In the genomic region with DNA sequence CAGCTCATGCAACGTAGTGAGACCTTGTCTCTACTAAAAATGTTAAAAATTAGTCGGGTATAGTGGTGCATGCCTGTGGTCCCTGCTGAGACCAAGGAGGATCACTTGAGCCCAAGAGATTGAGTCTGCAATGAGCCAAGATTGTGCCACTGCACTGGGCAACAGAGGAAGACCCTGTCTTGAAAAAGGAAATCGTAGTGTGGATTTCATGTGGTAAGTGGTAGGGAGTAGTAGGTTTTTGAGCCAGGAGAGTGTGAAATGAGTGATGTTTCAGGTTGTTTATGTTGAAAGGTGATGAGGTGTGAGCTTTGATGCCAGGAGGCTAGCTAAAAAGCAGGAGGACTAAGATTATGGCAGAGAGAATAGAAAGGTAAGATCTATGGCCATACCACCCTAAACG, we compare ENCODE assay signal across 1 cellular context.
TF ChIP-seq lines count a peak whose summit lies in the region.

No MANE protein-coding gene starts in this region.

TF ChIP-seq in IMR-90, 13 proteins besides CTCF, POLR2A, EP300 and RAD21:
- TF ChIP-seq SMC3 (IDR thresholded peaks at IDR 0.05; ENCODE audit: low read depth, low read length) (no peak), RCOR1 (IDR thresholded peaks at IDR 0.05; ENCODE audit: insufficient replicate concordance, low read length) (no peak), RFX5 (IDR thresholded peaks at IDR 0.05; ENCODE audit: low read depth, low read length) (no peak), CHD1 (IDR thresholded peaks at IDR 0.05; ENCODE audit: low read depth, low read length) (no peak), MXI1 (IDR thresholded peaks at IDR 0.05; ENCODE audit: borderline replicate concordance, low read depth, low read length) (no peak), MAZ (IDR thresholded peaks at IDR 0.05; ENCODE audit: borderline replicate concordance, low read depth, low read length) (no peak), NFE2L2 (IDR thresholded peaks at IDR 0.05; ENCODE audit: low read depth, low read length) (no peak)
